ENCODE assay signal across 19 cellular contexts in genomic region chr12:116448165-116448756, GRCh38.
"Had no signal": no experiment of that assay in that cellular context is flagged by ENCODE, and none has a peak within 500 bp of the region (broad histone marks: within the 10 kb centered on the region; RNA-seq: fewer than 3 reads in every experiment).

No MANE protein-coding gene starts in this region.

- H3K4me1 ChIP-seq: left ventricle myocardium inferior, lower lobe of right lung, pancreas, prostate gland, stomach, transverse colon had no signal

- DNase-seq: erythroblast; foreskin keratinocyte; head of caudate nucleus; hippocampal formation; left ventricle myocardium inferior; lower lobe of right lung; occipital lobe; pancreas; stimulated activated naive CD4-positive, alpha-beta T cell; stomach; substantia nigra; transverse colon had no signal

- H3K27ac Mint-ChIP-seq: dendritic cell treated with granulocyte-macrophage colony-stimulating factor and Interleukin-4, amounts not matched to agents 40 ng/mL and 50 ng/mL, for 4 days; memory B cell; mesothelial cell of epicardium; natural killer cell treated with Interleukin-12 subunit alpha and Interleukin-12 subunit beta and Interleukin-15 and Interleukin-18, amount 100 ng/mL, for 72 hours had no signal

- H3K27ac ChIP-seq: foreskin keratinocyte, left ventricle myocardium inferior, lower lobe of right lung, pancreas, prostate gland, stomach, thoracic aorta had no signal

- H3K27me3 Mint-ChIP-seq: memory B cell; natural killer cell treated with Interleukin-12 subunit alpha and Interleukin-12 subunit beta and Interleukin-15 and Interleukin-18, amount 100 ng/mL, for 72 hours had no signal

- H3K4me3 Mint-ChIP-seq: dendritic cell treated with granulocyte-macrophage colony-stimulating factor and Interleukin-4, amounts not matched to agents 40 ng/mL and 50 ng/mL, for 4 days; memory B cell; mesothelial cell of epicardium; natural killer cell treated with Interleukin-12 subunit alpha and Interleukin-12 subunit beta and Interleukin-15 and Interleukin-18, amount 100 ng/mL, for 72 hours had no signal

- H3K9me3 Mint-ChIP-seq: dendritic cell treated with granulocyte-macrophage colony-stimulating factor and Interleukin-4, amounts not matched to agents 40 ng/mL and 50 ng/mL, for 4 days; mesothelial cell of epicardium; natural killer cell treated with Interleukin-12 subunit alpha and Interleukin-12 subunit beta and Interleukin-15 and Interleukin-18, amount 100 ng/mL, for 72 hours had no signal

- H3K4me3 ChIP-seq: left ventricle myocardium inferior, lower lobe of right lung, pancreas, prostate gland, stomach, thoracic aorta, transverse colon had no signal

- H3K27me3 ChIP-seq: foreskin keratinocyte, pancreas, stomach, transverse colon had no signal

- H3K9me3 ChIP-seq: left ventricle myocardium inferior, lower lobe of right lung, pancreas, prostate gland, stomach, thoracic aorta, transverse colon had no signal

- H3K36me3 Mint-ChIP-seq: memory B cell; mesothelial cell of epicardium; natural killer cell treated with Interleukin-12 subunit alpha and Interleukin-12 subunit beta and Interleukin-15 and Interleukin-18, amount 100 ng/mL, for 72 hours had no signal

- H3K36me3 ChIP-seq: left ventricle myocardium inferior, lower lobe of right lung, pancreas, prostate gland, stomach, thoracic aorta, transverse colon had no signal

- ATAC-seq: foreskin keratinocyte; lower lobe of right lung; natural killer cell treated with Interleukin-12 subunit alpha and Interleukin-12 subunit beta and Interleukin-15 and Interleukin-18, amount 100 ng/mL, for 72 hours; pancreas; sciatic nerve had no signal
